In the genomic region with DNA sequence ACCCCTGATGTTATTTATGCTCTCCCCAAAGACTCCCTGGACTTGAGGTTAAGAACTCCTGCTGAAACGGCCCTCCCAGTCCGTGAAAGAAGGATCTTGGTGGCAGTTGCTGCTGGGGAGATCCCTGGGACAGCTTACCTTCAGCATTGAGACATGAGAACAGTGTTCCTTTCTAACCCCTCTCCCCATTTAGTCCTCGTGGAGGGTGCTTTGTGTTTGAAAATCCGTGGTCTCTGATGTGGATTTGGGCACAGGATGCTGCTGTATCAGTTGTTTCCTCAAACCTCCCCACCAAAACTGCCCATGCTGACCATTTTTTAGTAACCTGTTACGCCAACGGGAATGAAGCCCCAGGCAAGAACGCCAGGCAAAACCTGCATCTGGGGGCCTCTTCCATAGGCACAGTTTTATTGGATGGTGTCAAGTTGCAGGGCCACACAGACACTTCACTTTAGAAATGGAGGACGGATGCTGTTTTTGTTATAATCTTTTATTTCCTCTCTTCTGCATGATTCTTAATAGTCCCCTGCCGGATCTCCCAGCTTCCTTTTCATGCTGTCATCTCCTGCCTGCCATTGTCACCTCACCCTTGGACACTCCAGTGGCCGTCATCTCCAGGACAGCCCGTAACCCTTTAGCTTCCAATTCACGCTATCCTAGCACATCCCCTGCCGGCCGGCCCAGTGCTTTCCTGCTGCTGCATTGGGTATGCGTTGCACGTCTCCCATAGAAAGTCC, we compare ENCODE assay signal across 1 cellular context.
TF ChIP-seq lines count a peak whose summit lies in the region.

No MANE protein-coding gene starts in this region.

TF ChIP-seq in WTC11, 78 proteins besides CTCF, POLR2A, EP300 and RAD21 (continued from another document):
- TF ChIP-seq, protein P1, sequence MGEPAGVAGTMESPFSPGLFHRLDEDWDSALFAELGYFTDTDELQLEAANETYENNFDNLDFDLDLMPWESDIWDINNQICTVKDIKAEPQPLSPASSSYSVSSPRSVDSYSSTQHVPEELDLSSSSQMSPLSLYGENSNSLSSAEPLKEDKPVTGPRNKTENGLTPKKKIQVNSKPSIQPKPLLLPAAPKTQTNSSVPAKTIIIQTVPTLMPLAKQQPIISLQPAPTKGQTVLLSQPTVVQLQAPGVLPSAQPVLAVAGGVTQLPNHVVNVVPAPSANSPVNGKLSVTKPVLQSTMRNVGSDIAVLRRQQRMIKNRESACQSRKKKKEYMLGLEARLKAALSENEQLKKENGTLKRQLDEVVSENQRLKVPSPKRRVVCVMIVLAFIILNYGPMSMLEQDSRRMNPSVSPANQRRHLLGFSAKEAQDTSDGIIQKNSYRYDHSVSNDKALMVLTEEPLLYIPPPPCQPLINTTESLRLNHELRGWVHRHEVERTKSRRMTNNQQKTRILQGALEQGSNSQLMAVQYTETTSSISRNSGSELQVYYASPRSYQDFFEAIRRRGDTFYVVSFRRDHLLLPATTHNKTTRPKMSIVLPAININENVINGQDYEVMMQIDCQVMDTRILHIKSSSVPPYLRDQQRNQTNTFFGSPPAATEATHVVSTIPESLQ (CRISPR knock-in tag; IDR thresholded peaks at IDR 0.05) = no peak
- TF ChIP-seq GABPB1 (CRISPR knock-in tag; IDR thresholded peaks at IDR 0.05) = no peak
- no peak for TF ChIP-seq TP53 (CRISPR knock-in tag; IDR thresholded peaks at IDR 0.05)
- TF ChIP-seq PRRX2 (CRISPR knock-in tag; IDR thresholded peaks at IDR 0.05) = no peak
- TF ChIP-seq TEAD1 (CRISPR knock-in tag; IDR thresholded peaks at IDR 0.05) = no peak
- no peak for TF ChIP-seq HMGA2 (CRISPR knock-in tag; IDR thresholded peaks at IDR 0.05)
